In the genomic region with DNA sequence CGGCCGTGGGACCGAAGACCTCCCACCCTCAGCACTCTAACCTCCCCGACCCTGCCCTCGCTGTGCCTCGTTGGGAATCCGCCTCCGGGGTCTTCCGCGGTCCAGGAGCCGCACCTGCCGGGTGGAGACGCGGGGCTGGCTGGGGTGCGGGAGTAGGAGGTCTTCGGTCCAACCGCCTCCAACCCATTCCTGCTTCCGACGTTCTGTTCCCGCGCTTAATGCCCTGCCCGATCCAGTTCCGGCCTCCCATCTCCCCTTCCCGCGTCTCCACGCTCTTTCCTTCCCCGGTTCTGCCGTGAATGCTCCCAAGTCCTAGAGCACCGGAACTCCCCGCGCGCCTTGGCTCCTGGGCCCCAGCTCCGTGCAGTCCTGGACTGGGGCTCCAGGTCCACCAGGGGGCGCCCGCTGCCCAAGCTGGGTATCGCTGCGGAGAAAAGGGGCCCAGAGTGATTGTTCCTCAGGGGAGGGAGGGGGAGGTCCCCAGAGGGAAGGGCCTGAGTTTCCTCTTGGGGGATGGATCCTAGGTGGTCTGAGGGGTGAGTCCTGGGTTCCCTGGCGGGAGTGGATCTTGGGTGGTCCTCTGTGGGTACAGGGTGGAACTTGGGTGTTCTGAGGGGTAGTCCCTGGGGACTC, we compare ENCODE assay signal across 8 cellular contexts. TPM values are rescaled to one million over a fixed set of nuclear protein-coding genes. Genes with fewer than 3 reads are reported as not detected.
DNase-seq lines count a peak whose midpoint lies in the region; ATAC-seq and TF ChIP-seq lines count a peak whose summit lies in the region.

No MANE protein-coding gene starts in this region.

- H4K8ac ChIP-seq in IMR-90 (ENCODE audit: low read depth in 2 of 2, low read length in 2 of 2), result 0 out of 4 replicates have a peak overlapping the region, but pooled peaks of 1 of the 2 experiments have one; percentile 34

- DNase-seq in IMR-90, result peak; percentile 62
- DNase-seq in RWPE2 (ENCODE audit: low spot score), result peak; percentile 82
- DNase-seq in activated T-helper 9 cell treated with anti-CD3 and anti-CD28 coated beads, Interleukin-2, amount 50 U/mL, for 16 hours (ENCODE audit: low read depth), result peak; percentile 86
- DNase-seq in fibroblast of the aortic adventitia (ENCODE audit: low read depth), result peak; percentile 82
- DNase-seq in stimulated activated naive B cell treated with anti-CD40 and anti-IgM and Interleukin-4, amounts not matched to agents 10 μg/mL and 1 μg/mL and 100 μg/mL, for 72 hours, result peak; percentile 85

- H3K4me1 ChIP-seq in IMR-90 (ENCODE audit: control insufficient read depth, insufficient read depth, low read length) (no peaks in the 10 kb centered on the region), RWPE2 (ENCODE audit: insufficient read depth, poor library complexity, severe bottlenecking) (peaks cover 6% of the 10 kb centered on the region)

- H3K4me3 ChIP-seq in IMR-90 (ENCODE audit: insufficient read depth, low read depth, low read length), result peak overlapping the region; percentile 48
- H3K4me3 ChIP-seq in RWPE2 (ENCODE audit: severe bottlenecking), result peak overlapping the region; percentile 46
- H3K4me3 ChIP-seq in fibroblast of the aortic adventitia (ENCODE audit: low read depth, low read length), result peak overlapping the region; percentile 77

- H3K4me2 ChIP-seq in IMR-90 (ENCODE audit: low read depth, low read length), result peak overlapping the region; percentile 93

- dilution Hi-C loops in IMR-90 (cut with HindIII; ENCODE audit: low sequenced_read_pairs, unreplicated experiment), result no loop called here

- H2AK5ac ChIP-seq in IMR-90 (ENCODE audit: low read depth, low read length), result no peak overlapping the region

- H4K91ac ChIP-seq in IMR-90 (ENCODE audit: insufficient read depth, low read depth, low read length), result no peak overlapping the region

- WGBS in IMR-90 (ENCODE audit: extremely low coverage in 2 of 2, insufficient read length in 1 of 2), 2 experiments, result no CpG with 5 or more reads among the region's 38 CpGs

- H3K79me1 ChIP-seq in IMR-90 (ENCODE audit: low read depth in 1 of 2, low read length in 2 of 2), result no peaks in the 10 kb centered on the region

- no peak overlapping the region for H2BK5ac ChIP-seq in IMR-90 (ENCODE audit: low read depth, low read length, poor library complexity, severe bottlenecking)

- H3K18ac ChIP-seq in IMR-90 (ENCODE audit: low read depth, low read length), result no peak overlapping the region

- no peaks in the 10 kb centered on the region for H3K36me3 ChIP-seq in IMR-90 (ENCODE audit: control insufficient read depth, insufficient read depth, low read length)
- H3K36me3 ChIP-seq in RWPE2 (ENCODE audit: low read depth), result no peaks in the 10 kb centered on the region

- H3K4me3 Mint-ChIP-seq in nephron, result peak overlapping the region; percentile 86 to 92 (median 86)
- H3K4me3 Mint-ChIP-seq in stimulated activated naive B cell treated with anti-CD40 and anti-IgM and Interleukin-4, amounts not matched to agents 10 μg/mL and 1 μg/mL and 100 μg/mL, for 72 hours, result peak overlapping the region; percentile 89 to 93

- in situ Hi-C loops in IMR-90 (cut with MboI; ENCODE audit: low sequenced_read_pairs), result loop anchor here (5.0 to 10.0 kb wide), 2 partner anchors 218 to 346 kb away; a partner anchor contains a TSS

- CTCF ChIA-PET in IMR-90 (lab: Yijun Ruan, JAX), result interaction anchor here (0.6 to 1.6 kb wide), 4 partner anchors 64 to 347 kb away, joined by 3 to 5 read pairs (median 4); a partner anchor contains a TSS

- H3K27ac ChIP-seq in C4-2B (peak overlapping the region; percentile 83), IMR-90 (ENCODE audit: insufficient read depth, low read length) (no peak overlapping the region), RWPE2 (ENCODE audit: poor library complexity, severe bottlenecking) (peak overlapping the region; percentile 46)

- H2AK9ac ChIP-seq in IMR-90 (replicated peaks; ENCODE audit: low read depth, low read length, poor library complexity), result peak overlapping the region; percentile 78

- ATAC-seq in GM19455 (IDR thresholded peaks at IDR 0.05; ENCODE audit: unreplicated experiment), result peak; percentile 59
- ATAC-seq in IMR-90 (ENCODE audit: low read depth), result peak; percentile 86
- peak; percentile 86 for ATAC-seq in RWPE2 (ENCODE audit: low read depth)
- ATAC-seq in stimulated activated naive B cell treated with anti-CD40 and anti-IgM and Interleukin-4, amounts not matched to agents 10 μg/mL and 1 μg/mL and 100 μg/mL, for 72 hours (replicated peaks), result peak; percentile 72 to 74

- peak overlapping the region; percentile 93 for H2AFZ ChIP-seq in IMR-90 (replicated peaks; ENCODE audit: low read length, poor library complexity)

- H2BK15ac ChIP-seq in IMR-90 (ENCODE audit: low read depth, low read length), result no peak overlapping the region

- no peak overlapping the region for H2BK120ac ChIP-seq in IMR-90 (ENCODE audit: low read depth, low read length)

- no peaks in the 10 kb centered on the region for H3K27me3 ChIP-seq in IMR-90 (ENCODE audit: control insufficient read depth, insufficient read depth, low read length)
- no peaks in the 10 kb centered on the region for H3K27me3 ChIP-seq in RWPE2 (ENCODE audit: insufficient read depth, poor library complexity, severe bottlenecking)

- H2BK20ac ChIP-seq in IMR-90 (ENCODE audit: low read depth, low read length), result no peak overlapping the region

- TF ChIP-seq RAD21 in IMR-90 (IDR thresholded peaks at IDR 0.05; ENCODE audit: low read length), result peak; percentile 86

- no peaks in the 10 kb centered on the region for H3K9me3 ChIP-seq in IMR-90 (ENCODE audit: control insufficient read depth, insufficient read depth, low read length)
- no peaks in the 10 kb centered on the region for H3K9me3 ChIP-seq in RWPE2 (ENCODE audit: severe bottlenecking)

- peak overlapping the region; percentile 18; the same call in 1 of the 2 replicates for H3K9ac ChIP-seq in IMR-90 (ENCODE audit: low read depth, low read length)

- no peak overlapping the region for H4K5ac ChIP-seq in IMR-90 (ENCODE audit: low read depth, low read length)

- H3K27me3 Mint-ChIP-seq in nephron (ENCODE audit: low read depth), result peaks cover 22% of the 10 kb centered on the region
- H3K27me3 Mint-ChIP-seq in stimulated activated naive B cell treated with anti-CD40 and anti-IgM and Interleukin-4, amounts not matched to agents 10 μg/mL and 1 μg/mL and 100 μg/mL, for 72 hours, result no peaks in the 10 kb centered on the region

- H4K20me1 ChIP-seq in IMR-90 (ENCODE audit: insufficient read depth, low read length), result no peaks in the 10 kb centered on the region

- intact Hi-C loops in IMR-90 (cut with micrococcal nuclease), result loop anchor here (1.0 to 2.0 kb wide), 3 partner anchors 116 to 347 kb away; a partner anchor contains a TSS

- peak; percentile 24; the same call in 1 of the 2 replicates for TF ChIP-seq POLR2A in IMR-90 (IDR thresholded peaks at IDR 0.05; ENCODE audit: low read depth, low read length)

- H3K23ac ChIP-seq in IMR-90 (ENCODE audit: low read depth, low read length), result no peak overlapping the region

- no peaks in the 10 kb centered on the region for H3K9me3 Mint-ChIP-seq in nephron
- H3K9me3 Mint-ChIP-seq in stimulated activated naive B cell treated with anti-CD40 and anti-IgM and Interleukin-4, amounts not matched to agents 10 μg/mL and 1 μg/mL and 100 μg/mL, for 72 hours, result no peaks in the 10 kb centered on the region

- peak; percentile 99 for TF ChIP-seq CTCF in C4-2B (conservative IDR thresholded peaks at IDR 0.05)
- peak; percentile 91 for TF ChIP-seq CTCF in IMR-90 (conservative IDR thresholded peaks at IDR 0.05; ENCODE audit: low read depth, low read length)
- TF ChIP-seq CTCF in RWPE2 (IDR thresholded peaks at IDR 0.05; ENCODE audit: poor library complexity, severe bottlenecking), result peak; percentile 95
- peak; percentile 95 for TF ChIP-seq CTCF in fibroblast of the aortic adventitia (IDR thresholded peaks at IDR 0.05; ENCODE audit: insufficient read depth, low read length)
- peak; percentile 92 to 96 (median 92) for TF ChIP-seq CTCF in nephron (IDR thresholded peaks at IDR 0.05; ENCODE audit: unreplicated experiment in 3 of 3)

- BruUV-seq in IMR-90 (replicated peaks; lab: Mats Ljungman, UMichigan), result no TSS peak

- 0 out of 2 replicates have a peak, but pooled peaks cover 2% of the 10 kb centered on the region for H3K9me1 ChIP-seq in IMR-90 (ENCODE audit: insufficient read depth, low read length)

- H3K36me3 Mint-ChIP-seq in nephron (ENCODE audit: low read depth), result no peaks in the 10 kb centered on the region
- no peaks in the 10 kb centered on the region for H3K36me3 Mint-ChIP-seq in stimulated activated naive B cell treated with anti-CD40 and anti-IgM and Interleukin-4, amounts not matched to agents 10 μg/mL and 1 μg/mL and 100 μg/mL, for 72 hours

- POLR2A ChIA-PET in IMR-90 (lab: Charles Lee; ENCODE audit: unreplicated experiment), result interaction anchor here (0.6 kb wide), 1 partner anchor 113 kb away, joined by 6 read pairs; no protein-coding TSS in a partner anchor

- no peak overlapping the region for H3K14ac ChIP-seq in IMR-90 (replicated peaks; ENCODE audit: low read depth, low read length)

- no peak overlapping the region for H3K4ac ChIP-seq in IMR-90 (ENCODE audit: low read depth, low read length)

- H3K4me1 Mint-ChIP-seq in nephron, result peaks cover 15% of the 10 kb centered on the region
- H3K4me1 Mint-ChIP-seq in stimulated activated naive B cell treated with anti-CD40 and anti-IgM and Interleukin-4, amounts not matched to agents 10 μg/mL and 1 μg/mL and 100 μg/mL, for 72 hours, result peaks cover 29 to 43% of the 10 kb centered on the region in 2 donors

- no peak overlapping the region for H3K56ac ChIP-seq in IMR-90 (ENCODE audit: extremely low read depth, insufficient read depth, low read length)

- peak overlapping the region; percentile 1 to 74 (median 27) for H3K27ac Mint-ChIP-seq in nephron
- peak overlapping the region; percentile 83 for H3K27ac Mint-ChIP-seq in stimulated activated naive B cell treated with anti-CD40 and anti-IgM and Interleukin-4, amounts not matched to agents 10 μg/mL and 1 μg/mL and 100 μg/mL, for 72 hours

RNA-seq across cellular contexts. Expression of a gene that starts 14.1 kb away (rescaled TPM):
- total RNA-seq in IMR-90 (2012; rRNA removed) (not detected in 2 replicates), fibroblast of the aortic adventitia (ENCODE audit: low replicate concordance) (1.7 and 2.6 TPM in 2 replicates)
- polyA plus RNA-seq in IMR-90 (2012; rRNA removed), result 0.10 and 0.11 TPM in 2 replicates
- polyA plus RNA-seq in IMR-90 (2012; cell fraction: cytosol; rRNA removed), result 0.18 and 0.19 TPM in 2 replicates
- 0.07 and 0.12 TPM in 2 replicates for polyA plus RNA-seq in IMR-90 (2012; cell fraction: nucleus; rRNA removed; ENCODE audit: low replicate concordance)

RNA-seq across cellular contexts. Expression of a gene that starts 14.7 kb away (rescaled TPM):
- total RNA-seq in IMR-90 (2012; rRNA removed) (not detected in 2 replicates), fibroblast of the aortic adventitia (ENCODE audit: low replicate concordance) (0.41 TPM in 1 of 2 replicates, not detected in the other)
- not detected in 2 replicates for polyA plus RNA-seq in IMR-90 (2012; rRNA removed)
- not detected in 2 replicates for polyA plus RNA-seq in IMR-90 (2012; cell fraction: cytosol; rRNA removed)
- not detected in 2 replicates for polyA plus RNA-seq in IMR-90 (2012; cell fraction: nucleus; rRNA removed; ENCODE audit: low replicate concordance)

RNA-seq across cellular contexts. Expression of a gene that starts 35.2 kb away (rescaled TPM):
- total RNA-seq in IMR-90 (2012; rRNA removed) (not detected in 2 replicates), fibroblast of the aortic adventitia (ENCODE audit: low replicate concordance) (not detected in 2 replicates)
- not detected in 2 replicates for polyA plus RNA-seq in IMR-90 (2012; rRNA removed)
- polyA plus RNA-seq in IMR-90 (2012; cell fraction: cytosol; rRNA removed), result not detected in 2 replicates
- polyA plus RNA-seq in IMR-90 (2012; cell fraction: nucleus; rRNA removed; ENCODE audit: low replicate concordance), result 0.12 and 0.32 TPM in 2 replicates

RNA-seq across cellular contexts. Expression of a gene that starts 52.7 kb away (rescaled TPM):
- total RNA-seq in IMR-90 (2012; rRNA removed) (not detected in 2 replicates), fibroblast of the aortic adventitia (ENCODE audit: low replicate concordance) (not detected in 2 replicates)
- polyA plus RNA-seq in IMR-90 (2012; rRNA removed), result not detected in 2 replicates
- polyA plus RNA-seq in IMR-90 (2012; cell fraction: cytosol; rRNA removed), result 0.13 TPM in 1 of 2 replicates, not detected in the other
- 0.12 TPM in 1 of 2 replicates, not detected in the other for polyA plus RNA-seq in IMR-90 (2012; cell fraction: nucleus; rRNA removed; ENCODE audit: low replicate concordance)

RNA-seq across cellular contexts. Expression of a gene that starts 57.2 kb away (rescaled TPM):
- total RNA-seq in IMR-90 (2012; rRNA removed) (7.0 and 7.8 TPM in 2 replicates), fibroblast of the aortic adventitia (ENCODE audit: low replicate concordance) (27.7 and 46.9 TPM in 2 replicates)
- polyA plus RNA-seq in IMR-90 (2012; rRNA removed), result 7.6 and 8.2 TPM in 2 replicates
- polyA plus RNA-seq in IMR-90 (2012; cell fraction: cytosol; rRNA removed), result 10.1 and 15.8 TPM in 2 replicates
- polyA plus RNA-seq in IMR-90 (2012; cell fraction: nucleus; rRNA removed; ENCODE audit: low replicate concordance), result 9.0 and 17.1 TPM in 2 replicates
